ENCODE assay signal across 8 cellular contexts in the genomic region with DNA sequence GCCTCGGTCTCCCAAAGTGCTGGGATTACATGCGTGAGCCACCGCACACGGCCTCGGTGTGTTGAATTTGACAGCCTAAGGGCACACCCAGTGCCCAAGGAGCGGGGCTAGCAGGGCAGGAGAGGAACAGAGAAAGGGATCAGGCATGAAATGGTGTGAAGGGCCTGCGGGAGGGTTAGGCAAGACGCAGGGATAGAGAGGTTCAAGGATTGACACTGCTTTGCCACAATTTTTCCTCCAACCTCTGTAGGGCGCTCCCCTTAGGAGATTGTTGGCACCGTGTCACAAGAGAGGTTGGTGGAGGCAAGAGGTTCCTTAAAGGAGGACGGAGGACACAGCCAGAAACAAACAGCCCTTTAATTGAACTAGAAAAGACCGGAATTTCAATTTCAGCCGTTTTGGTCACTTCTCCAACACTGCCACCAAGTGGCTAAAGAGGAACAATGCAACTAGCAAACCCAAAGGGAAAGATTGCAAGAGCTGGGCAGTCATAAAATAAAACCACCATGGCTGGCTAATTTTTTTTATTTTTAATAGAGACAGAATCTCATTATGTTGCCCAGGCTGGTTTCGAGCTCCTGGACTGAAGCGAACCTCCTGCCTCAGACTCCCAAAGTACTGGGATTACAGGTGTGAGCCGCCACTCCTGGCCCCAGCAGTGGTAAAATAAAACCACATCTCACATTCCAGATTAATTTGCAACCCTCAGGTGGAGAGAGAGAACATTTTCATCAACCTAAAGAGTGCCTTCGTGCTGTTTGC. TPM values are rescaled to one million over a fixed set of nuclear protein-coding genes. Genes with fewer than 3 reads are reported as not detected.
DNase-seq lines count a peak whose midpoint lies in the region; ATAC-seq, FAIRE-seq and TF ChIP-seq lines count a peak whose summit lies in the region.

No MANE protein-coding gene starts in this region.

- H3K36me3 ChIP-seq in BJ (ENCODE audit: control insufficient read depth, insufficient read depth, low read length), result no peaks in the 10 kb centered on the region
- H3K36me3 ChIP-seq in Peyer's patch, result no peaks in the 10 kb centered on the region
- no peaks in the 10 kb centered on the region for H3K36me3 ChIP-seq in body of pancreas (replicated peaks in 1 of 2; ENCODE audit: insufficient read depth in 1 of 2, low read depth in 2 of 2)

- ATAC-seq in body of pancreas, result peak; percentile 78

- CTCF ChIA-PET in BJ (lab: Yijun Ruan, JAX), result interaction anchor here (0.6 to 13.5 kb wide), 22 partner anchors 10 to 495 kb away, joined by 3 to 371 read pairs (median 4); no protein-coding TSS in a partner anchor

- intact Hi-C loops in body of pancreas (cut with DNase I), result loop anchor here (2.0 to 5.0 kb wide), 2 partner anchors 106 to 351 kb away; no protein-coding TSS in a partner anchor

- POLR2A ChIA-PET in BJ (lab: Charles Lee), result no interaction called here

- 45 to 47% methylated on average over 17 of the region's 17 CpGs for WGBS in body of pancreas, 2 donors

- H3K9me3 ChIP-seq in Peyer's patch (no peaks in the 10 kb centered on the region), body of pancreas (no peaks in the 10 kb centered on the region)

- H3K4me1 ChIP-seq in Peyer's patch (no peaks in the 10 kb centered on the region), body of pancreas (peaks cover 4% of the 10 kb centered on the region)

- DNase-seq in BJ (ENCODE audit: low read depth), result no peak
- no peak for DNase-seq in GM12891 (ENCODE audit: insufficient read length, low spot score)
- DNase-seq in Kasumi-1 (lab: John Stamatoyannopoulos, UW), result peak; percentile 83 to 86
- peak in 1 of 3 donors; percentile 60 for DNase-seq in Peyer's patch
- DNase-seq in body of pancreas, result peak in 2 of 4 donors; percentile 22 to 40
- peak; percentile 64 for DNase-seq in stromal cell of bone marrow (ENCODE audit: low read depth)
- DNase-seq in amniotic stem cell (lab: John Stamatoyannopoulos, UW), result no peak

- peak; percentile 80 for FAIRE-seq in GM12891 (lab: Jason Lieb, UNC)
- peak; percentile 76 for FAIRE-seq in islet of Langerhans (lab: Jason Lieb, UNC)

- H3K27me3 ChIP-seq in BJ (ENCODE audit: control insufficient read depth, insufficient read depth, low read length) (no peaks in the 10 kb centered on the region; the same call in 1 of the 2 replicates), Peyer's patch (no peaks in the 10 kb centered on the region), body of pancreas (no peaks in the 10 kb centered on the region)

- TF ChIP-seq POLR2A in GM12891 (IDR thresholded peaks at IDR 0.05; ENCODE audit: low read depth, low read length) (no peak), Peyer's patch (IDR thresholded peaks at IDR 0.05) (no peak), body of pancreas (IDR thresholded peaks at IDR 0.05) (no peak)

- H3K27ac ChIP-seq in Peyer's patch, result no peak overlapping the region
- H3K27ac ChIP-seq in body of pancreas, result no peak overlapping the region

- TF ChIP-seq CTCF in BJ (IDR thresholded peaks at IDR 0.05; ENCODE audit: insufficient read depth, low read depth, low read length) (peak; percentile 81), Peyer's patch (IDR thresholded peaks at IDR 0.05) (peak; percentile 82 to 95 (median 89)), body of pancreas (IDR thresholded peaks at IDR 0.05) (peak; percentile 74 to 97 (median 90))

- no peak overlapping the region for H3K4me3 ChIP-seq in BJ (ENCODE audit: low read depth, low read length)
- H3K4me3 ChIP-seq in Peyer's patch, result peak overlapping the region in 1 of 4 donors; percentile 4
- H3K4me3 ChIP-seq in body of pancreas, result no peak overlapping the region

TF ChIP-seq in GM12891, 5 proteins besides CTCF, POLR2A, EP300 and RAD21:
- no peak for TF ChIP-seq PAX5 (IDR thresholded peaks at IDR 0.05; ENCODE audit: insufficient read depth, low read length, severe bottlenecking)
- TF ChIP-seq POU2F2 (IDR thresholded peaks at IDR 0.05; ENCODE audit: low read depth, low read length), result no peak
- no peak for TF ChIP-seq SPI1 (IDR thresholded peaks at IDR 0.05; ENCODE audit: low read depth, low read length)
- no peak for TF ChIP-seq TAF1 (IDR thresholded peaks at IDR 0.05; ENCODE audit: low read depth, low read length)
- no peak for TF ChIP-seq POLR2AphosphoS5 (IDR thresholded peaks at IDR 0.05; ENCODE audit: low read depth, low read length)

RNA-seq across cellular contexts. Expression of a gene that starts 6.9 kb away (rescaled TPM):
- polyA plus RNA-seq in BJ (2011; rRNA removed), result 50.3 and 62.2 TPM in 2 replicates
- 87.7 and 119 TPM in 2 replicates for polyA minus RNA-seq in BJ (2011; rRNA and poly(A)+ RNA removed)
- polyA plus RNA-seq in GM12891 (2012; ENCODE audit: low read depth, missing spikeins), result 10.9 TPM
- total RNA-seq in Peyer's patch (10 to 100 TPM; 20.6 to 42.7 (median 33.6) TPM), body of pancreas (10 to 100 TPM; 21.3 to 28.0 TPM)

Comparison
In these comparisons a context has a peak if more than half of its experiments do, and no peak if none do; other contexts are left out.
1. DNase-seq: peak in Kasumi-1 (2 of 2) and stromal cell of bone marrow (single experiment); none in BJ (single experiment), GM12891 (single experiment) and amniotic stem cell (single experiment).
2. Peak in every context shown above with its lines, with median percentiles within 50 percentile points of each other: CTCF ChIP-seq.